In the genomic region with DNA sequence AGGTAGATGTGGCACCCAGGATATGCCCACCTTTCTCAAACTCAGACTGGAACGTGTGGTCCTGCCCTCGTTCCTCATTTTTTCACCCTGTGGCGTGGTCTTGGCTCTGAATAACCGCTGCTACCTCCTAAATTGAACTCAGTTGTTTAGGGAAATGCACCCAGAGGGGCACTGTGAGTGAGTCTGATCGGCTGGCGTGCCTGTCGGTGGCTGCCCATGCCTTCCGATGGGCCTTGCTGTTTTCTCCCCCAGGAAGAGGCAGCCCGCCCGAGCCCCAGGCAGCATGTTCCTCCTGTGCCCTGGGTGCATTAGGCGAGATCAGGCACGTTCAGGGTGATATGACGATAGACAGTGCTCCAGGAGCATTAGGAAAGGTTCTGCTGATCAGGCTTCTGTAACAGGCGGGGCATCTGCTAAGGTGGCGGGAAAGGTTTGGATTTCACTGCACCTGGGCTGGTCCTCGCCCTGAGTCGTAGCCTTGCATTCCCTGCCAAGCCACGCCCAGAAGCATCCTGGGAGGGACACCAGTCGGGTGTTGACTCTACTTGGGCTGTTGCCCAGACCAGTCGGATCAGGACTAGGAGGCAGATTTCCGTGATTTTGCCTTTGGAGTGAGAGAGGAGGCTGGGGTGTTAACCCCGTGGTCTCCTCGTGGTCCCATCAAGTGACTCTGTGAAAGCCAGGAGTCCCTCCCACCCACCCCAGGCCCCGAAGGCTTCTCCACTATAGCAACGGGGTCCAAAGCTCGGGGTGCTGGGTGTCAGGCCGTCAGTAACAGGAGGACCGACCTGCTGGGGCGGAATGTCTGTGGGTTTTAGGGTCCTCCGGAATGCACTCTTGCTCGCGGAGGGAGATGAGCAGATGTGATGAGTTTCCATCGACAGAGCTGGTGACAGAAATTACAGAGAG, we compare ENCODE assay signal across 1 cellular context.
TF ChIP-seq lines count a peak whose summit lies in the region.

No MANE protein-coding gene starts in this region.

TF ChIP-seq in H1, 55 proteins besides CTCF, POLR2A, EP300 and RAD21 (continued from another document):
- no peak for TF ChIP-seq SP4 (IDR thresholded peaks at IDR 0.05; ENCODE audit: low read length)
